9 cellular contexts compared by ENCODE assay signal in the genomic region with DNA sequence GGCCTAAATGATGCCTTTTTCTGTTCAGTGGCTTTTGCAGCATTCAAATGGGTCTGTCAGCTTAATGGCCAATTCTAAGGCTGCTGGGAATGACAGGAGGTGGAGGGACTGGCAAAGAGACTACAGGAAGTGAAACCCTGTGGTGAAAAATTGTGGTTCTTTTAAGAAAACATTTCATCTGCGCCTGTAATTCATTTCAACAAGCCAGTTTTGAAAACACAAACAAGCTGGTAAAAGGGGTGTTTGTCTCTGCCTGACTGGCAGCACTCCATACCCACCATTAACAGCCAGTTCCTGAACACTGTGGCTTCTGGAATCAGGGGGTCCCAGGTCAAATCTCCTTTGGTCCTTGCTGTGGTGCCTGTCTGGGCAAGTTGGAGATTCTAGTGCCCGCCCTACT. TPM values are rescaled to one million over a fixed set of nuclear protein-coding genes. Genes with fewer than 3 reads are reported as not detected.
DNase-seq lines count a peak whose midpoint lies in the region; ATAC-seq, FAIRE-seq and TF ChIP-seq lines count a peak whose summit lies in the region.
"Had no signal": no experiment of that assay in that cellular context is flagged by ENCODE, and none has a peak within 500 bp of the region (broad histone marks: within the 10 kb centered on the region; RNA-seq: fewer than 3 reads in every experiment).

No MANE protein-coding gene starts in this region.

- peaks cover 3% of the 10 kb centered on the region for H3K27me3 Mint-ChIP-seq in activated naive CD8-positive, alpha-beta T cell treated with anti-CD3 and anti-CD28 coated beads, Interleukin-2, amount 50 U/mL, for 24 hours

- no peak for TF ChIP-seq CTCF in dorsolateral prefrontal cortex (IDR thresholded peaks at IDR 0.05 in 54 of 56, conservative IDR thresholded peaks at IDR 0.05 in 2 of 56; ENCODE audit: low read depth in 1 of 56, partially characterized antibody in 56 of 56)

- H3K4me1 ChIP-seq in ACC112 (ENCODE audit: control insufficient read depth, insufficient read depth, low read length, unreplicated experiment): peaks cover 4% of the 10 kb centered on the region

- peaks cover 3% of the 10 kb centered on the region for H3K36me3 Mint-ChIP-seq in activated naive CD8-positive, alpha-beta T cell treated with anti-CD3 and anti-CD28 coated beads, Interleukin-2, amount 50 U/mL, for 24 hours (ENCODE audit: low read depth)

- H3K4me1 Mint-ChIP-seq in activated naive CD8-positive, alpha-beta T cell treated with anti-CD3 and anti-CD28 coated beads, Interleukin-2, amount 50 U/mL, for 24 hours: peaks cover 74% of the 10 kb centered on the region

- FAIRE-seq in HTR-8/SVneo (lab: Jason Lieb, UNC): no peak

- no peaks in the 10 kb centered on the region for H3K36me3 ChIP-seq in ACC112 (ENCODE audit: insufficient read depth, low read length)
- H3K36me3 ChIP-seq: SJCRH30 had no signal

- no peak overlapping the region for H3K27ac ChIP-seq in ACC112 (ENCODE audit: low read depth, low read length)
- H3K27ac ChIP-seq in dorsolateral prefrontal cortex: no peak overlapping the region
- H3K27ac ChIP-seq: SJCRH30 had no signal

- H3K27me3 ChIP-seq in ACC112 (ENCODE audit: insufficient read depth, low read length) (peaks cover 22% of the 10 kb centered on the region), dorsolateral prefrontal cortex (peaks cover 0 to 9% (median 0%) of the 10 kb centered on the region in 45 donors)
- H3K27me3 ChIP-seq: SJCRH30 had no signal

- intact Hi-C loops in dorsolateral prefrontal cortex (cut with DNase I): loop anchor here (5.0 to 10.0 kb wide), 3 partner anchors 38 to 1015 kb away; a partner anchor contains a TSS

- peaks cover 14% of the 10 kb centered on the region for H3K9me3 Mint-ChIP-seq in activated naive CD8-positive, alpha-beta T cell treated with anti-CD3 and anti-CD28 coated beads, Interleukin-2, amount 50 U/mL, for 24 hours

- peaks cover under 1% of the 10 kb centered on the region for H3K79me2 ChIP-seq in ACC112 (ENCODE audit: control insufficient read depth, insufficient read depth, low read length, unreplicated experiment)

- no peak overlapping the region for H3K4me3 Mint-ChIP-seq in activated naive CD8-positive, alpha-beta T cell treated with anti-CD3 and anti-CD28 coated beads, Interleukin-2, amount 50 U/mL, for 24 hours

- peak overlapping the region; percentile 80 for H3K27ac Mint-ChIP-seq in activated naive CD8-positive, alpha-beta T cell treated with anti-CD3 and anti-CD28 coated beads, Interleukin-2, amount 50 U/mL, for 24 hours

- H3K4me3 ChIP-seq in ACC112 (ENCODE audit: low read depth, low read length) (no peak overlapping the region), dorsolateral prefrontal cortex (no peak overlapping the region)
- H3K4me3 ChIP-seq in Jurkat, Clone E6-1 (ENCODE audit: low read length): no peak overlapping the region
- H3K4me3 ChIP-seq: SJCRH30 had no signal

- ATAC-seq in GM18867 (IDR thresholded peaks at IDR 0.05; ENCODE audit: unreplicated experiment): peak; percentile 28
- no peak for ATAC-seq in activated naive CD8-positive, alpha-beta T cell treated with anti-CD3 and anti-CD28 coated beads, Interleukin-2, amount 50 U/mL, for 24 hours

- H2AFZ ChIP-seq in ACC112 (ENCODE audit: low read length, unreplicated experiment): peak overlapping the region; percentile 55

- DNase-seq in Jurkat, Clone E6-1 (ENCODE audit: low read depth, low spot score): peak; percentile 80
- no peak for DNase-seq in activated naive CD8-positive, alpha-beta T cell treated with anti-CD3 and anti-CD28 coated beads, Interleukin-2, amount 50 U/mL, for 24 hours
- DNase-seq in dorsolateral prefrontal cortex (no peak), HTR-8/SVneo (ENCODE audit: insufficient read length, low spot score) (no peak), GOT3 (lab: John Stamatoyannopoulos, UW) (no peak), NCI-H2107 treated with DMSO at 0.1 percent for 48 hours (lab: John Stamatoyannopoulos, UW; ENCODE audit: unreplicated experiment) (no peak)

RNA-seq across cellular contexts. Expression of a gene that starts 3.6 kb away (rescaled TPM):
- 7.9 TPM for polyA plus RNA-seq in Jurkat, Clone E6-1 (2012; ENCODE audit: insufficient read depth, insufficient read length)
- 10 to 100 TPM in 117 of 120 experiments, 1 to 10 TPM in 3; 8.7 to 25.5 (median 15.1) TPM for total RNA-seq in dorsolateral prefrontal cortex
